In the genomic region with DNA sequence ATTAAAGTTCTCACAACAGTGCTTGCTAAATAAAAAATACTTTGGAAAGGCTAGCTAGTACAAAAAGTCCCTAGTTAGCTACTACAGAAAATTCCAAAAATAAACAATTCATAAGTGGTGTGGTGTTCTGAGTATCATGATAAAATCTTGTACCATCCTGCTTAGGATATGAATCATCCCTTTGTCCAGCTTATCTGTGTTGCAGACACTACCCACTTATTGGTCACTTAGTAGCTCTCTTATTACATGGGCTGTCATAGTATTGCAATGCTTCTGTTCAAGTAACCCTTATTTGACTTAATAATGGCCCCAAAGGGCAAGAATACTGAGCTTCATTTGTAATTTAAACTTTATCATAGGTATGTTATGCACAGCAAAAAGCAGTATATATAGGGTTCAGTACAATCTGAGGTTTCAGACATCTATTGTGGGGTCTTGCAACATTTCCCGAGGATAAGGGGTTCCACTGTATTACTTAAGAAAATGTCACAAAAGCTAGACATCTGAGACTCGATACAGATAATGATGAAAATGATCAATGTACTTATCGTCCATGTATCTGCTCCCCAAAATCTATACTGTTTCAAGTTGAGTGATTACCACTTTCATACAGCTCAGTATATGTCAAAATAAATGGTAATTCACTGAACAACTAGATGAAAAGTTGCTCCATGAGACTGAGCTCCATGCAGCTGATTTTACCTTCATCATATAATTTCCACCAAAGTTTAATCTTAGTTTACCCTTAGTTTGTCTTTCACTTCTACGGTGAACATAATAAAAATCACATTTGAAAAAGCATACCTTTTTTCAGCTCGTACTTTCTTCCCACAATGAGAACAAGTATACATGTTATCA, we compare ENCODE assay signal across 11 cellular contexts.
DNase-seq lines count a peak whose midpoint lies in the region; ATAC-seq, FAIRE-seq and TF ChIP-seq lines count a peak whose summit lies in the region.
"Had no signal": no experiment of that assay in that cellular context is flagged by ENCODE, and none has a peak within 500 bp of the region (broad histone marks: within the 10 kb centered on the region; RNA-seq: fewer than 3 reads in every experiment).

No MANE protein-coding gene starts in this region.

- FAIRE-seq in HTR-8/SVneo (lab: Jason Lieb, UNC) (peak; percentile 89), HepG2 (lab: Jason Lieb, UNC) (no peak)

- H3K27me3 ChIP-seq in mammary epithelial cell (ENCODE audit: insufficient read depth, low read length), result no peaks in the 10 kb centered on the region
- H3K27me3 ChIP-seq in HepG2 (ENCODE audit: control insufficient read depth in 1 of 2, insufficient read depth in 2 of 2, low read length in 2 of 2), result no peaks in the 10 kb centered on the region
- no peaks in the 10 kb centered on the region for H3K27me3 ChIP-seq in spleen (replicated peaks in 1 of 7)

- no peak overlapping the region for H3K4me3 Mint-ChIP-seq in activated CD4-positive, alpha-beta T cell treated with anti-CD3 and anti-CD28 coated beads, Interleukin-2, amount 10 ng/mL, durations not matched to agents 7 days and 5 days

- CTCF ChIA-PET in mammary epithelial cell (lab: Charles Lee; ENCODE audit: low non-redundant PET), result no interaction called here
- CTCF ChIA-PET in HepG2 (lab: Yijun Ruan, JAX; ENCODE audit: low intra/inter-chr PET ratio, low total read pairs), result no interaction called here
- CTCF ChIA-PET in activated CD4-positive, alpha-beta T cell treated with anti-CD3 and anti-CD28 coated beads, Interleukin-2, amount 10 ng/mL, durations not matched to agents 7 days and 5 days (lab: Charles Lee), result interaction anchor here (0.6 to 1.1 kb wide), 6 partner anchors 9 to 609 kb away, joined by 3 to 7 read pairs (median 4); no protein-coding TSS in a partner anchor

- H3K4me3 ChIP-seq in mammary epithelial cell (replicated peaks in 1 of 3; ENCODE audit: insufficient read depth in 1 of 3, low read depth in 2 of 3, low read length in 3 of 3), result peak overlapping the region in 1 of 3 experiments; percentile 24
- no peak overlapping the region for H3K4me3 ChIP-seq in HepG2 (replicated peaks in 1 of 3; ENCODE audit: insufficient read depth in 1 of 3, low read depth in 2 of 3, low read length in 3 of 3)
- no peak overlapping the region for H3K4me3 ChIP-seq in spleen

- H3K36me3 ChIP-seq in mammary epithelial cell (ENCODE audit: insufficient read depth, low read length) (peaks cover 8% of the 10 kb centered on the region), HepG2 (replicated peaks in 1 of 2; ENCODE audit: control insufficient read depth in 1 of 2, insufficient read depth in 2 of 2, low read length in 2 of 2) (peaks cover 2 to 46% of the 10 kb centered on the region in 2 experiments), spleen (peaks cover 2 to 97% (median 51%) of the 10 kb centered on the region in 6 donors)

- TF ChIP-seq EP300 in HepG2 (IDR thresholded peaks at IDR 0.05; ENCODE audit: low read depth in 2 of 2, low read length in 2 of 2) (no peak), HepG2 (CRISPR knock-in tag; IDR thresholded peaks at IDR 0.05; ENCODE audit: borderline replicate concordance) (no peak)

- dilution Hi-C loops in mammary epithelial cell (cut with HindIII; ENCODE audit: low sequenced_read_pairs), result no loop called here

- no peak overlapping the region for H3K27ac Mint-ChIP-seq in activated CD4-positive, alpha-beta T cell treated with anti-CD3 and anti-CD28 coated beads, Interleukin-2, amount 10 ng/mL, durations not matched to agents 7 days and 5 days

- H4K20me1 ChIP-seq in mammary epithelial cell (ENCODE audit: insufficient read depth, low read length) (no peaks in the 10 kb centered on the region), HepG2 (ENCODE audit: insufficient read depth, low read length) (no peaks in the 10 kb centered on the region)

- in situ Hi-C loops in mammary epithelial cell (cut with MboI; ENCODE audit: low sequenced_read_pairs in 2 of 2) (no loop called here), HepG2 (cut with HindIII; ENCODE audit: extremely low pct_ligation_motif_present, low pct_unique_long_range_greater_than_20kb) (no loop called here)

- peaks cover 17% of the 10 kb centered on the region for H3K4me1 ChIP-seq in mammary epithelial cell (ENCODE audit: insufficient read depth, low read length)
- peaks cover 7% of the 10 kb centered on the region; the same call in 1 of the 2 replicates for H3K4me1 ChIP-seq in HepG2 (ENCODE audit: insufficient read depth, low read length)
- no peaks in the 10 kb centered on the region for H3K4me1 ChIP-seq in spleen

- POLR2A ChIA-PET in HepG2 (lab: Yijun Ruan, JAX), result no interaction called here
- POLR2A ChIA-PET in activated CD4-positive, alpha-beta T cell treated with anti-CD3 and anti-CD28 coated beads, Interleukin-2, amount 10 ng/mL, durations not matched to agents 7 days and 5 days (lab: Charles Lee), result no interaction called here

- H3K27ac ChIP-seq in mammary epithelial cell (ENCODE audit: insufficient read depth, low read depth, low read length) (peak overlapping the region; percentile 95), HepG2 (ENCODE audit: extremely low read length, insufficient read depth, low read length) (no peak overlapping the region), spleen (no peak overlapping the region)

- TF ChIP-seq POLR2A in HepG2 (IDR thresholded peaks at IDR 0.05; ENCODE audit: insufficient read depth in 1 of 2, low read depth in 2 of 2, low read length in 2 of 2) (no peak), spleen (IDR thresholded peaks at IDR 0.05) (no peak)

- BruUV-seq in mammary epithelial cell (replicated peaks; lab: Mats Ljungman, UMichigan) (no TSS peak), HepG2 (replicated peaks; lab: Mats Ljungman, UMichigan) (TSS peak; percentile 9)

- peak overlapping the region; percentile 36 for H2AFZ ChIP-seq in mammary epithelial cell (ENCODE audit: low read depth, low read length)
- no peak overlapping the region for H2AFZ ChIP-seq in HepG2 (ENCODE audit: low read length)

- ATAC-seq in HepG2, result peak; percentile 51; the same call in 1 of the 3 replicates
- ATAC-seq in GM18861 (IDR thresholded peaks at IDR 0.05; ENCODE audit: unreplicated experiment), result no peak

- H3K4me1 Mint-ChIP-seq in activated CD4-positive, alpha-beta T cell treated with anti-CD3 and anti-CD28 coated beads, Interleukin-2, amount 10 ng/mL, durations not matched to agents 7 days and 5 days, result no peaks in the 10 kb centered on the region

- no peak for TF ChIP-seq RAD21 in HepG2 (CRISPR knock-in tag; IDR thresholded peaks at IDR 0.05)

- H3K9ac ChIP-seq in mammary epithelial cell (ENCODE audit: insufficient read depth, low read length), result peak overlapping the region; percentile 37
- no peak overlapping the region for H3K9ac ChIP-seq in HepG2 (ENCODE audit: insufficient read depth, low read depth, low read length)

- H3K36me3 Mint-ChIP-seq in activated CD4-positive, alpha-beta T cell treated with anti-CD3 and anti-CD28 coated beads, Interleukin-2, amount 10 ng/mL, durations not matched to agents 7 days and 5 days (ENCODE audit: low read depth), result peaks cover 47% of the 10 kb centered on the region

- peak overlapping the region; percentile 86 for H3K4me2 ChIP-seq in mammary epithelial cell (ENCODE audit: insufficient read depth, low read depth, low read length)
- no peak overlapping the region for H3K4me2 ChIP-seq in HepG2 (ENCODE audit: low read depth, low read length)

- DNase-seq in AG20443 (ENCODE audit: low spot score) (peak; percentile 44), HTR-8/SVneo (ENCODE audit: insufficient read length, low spot score) (peak; percentile 61), mammary epithelial cell (peak; percentile 88), HepG2 (ENCODE audit: low spot score) (peak; percentile 64), spleen (no peak), HuH-7 (ENCODE audit: low spot score) (no peak)
- DNase-seq in activated CD4-positive, alpha-beta T cell treated with anti-CD3 and anti-CD28 coated beads, Interleukin-2, amount 10 ng/mL, durations not matched to agents 7 days and 5 days, result no peak
- DNase-seq: activated effector memory CD4-positive, alpha-beta T cell treated with anti-CD3 and anti-CD28 coated beads, Interleukin-2, amount 50 U/mL, for 16 hours; DMS153; GOT3 had no signal

- no peak for TF ChIP-seq CTCF in mammary epithelial cell (conservative IDR thresholded peaks at IDR 0.05 in 1 of 2, IDR thresholded peaks at IDR 0.05 in 1 of 2; ENCODE audit: extremely low read depth in 1 of 2, insufficient read depth in 1 of 2, low read depth in 1 of 2, low read length in 2 of 2)
- TF ChIP-seq CTCF in HepG2 (CRISPR knock-in tag; IDR thresholded peaks at IDR 0.05), result no peak
- TF ChIP-seq CTCF in spleen (IDR thresholded peaks at IDR 0.05 in 8 of 11, conservative IDR thresholded peaks at IDR 0.05 in 3 of 11), result no peak

- intact Hi-C loops in mammary epithelial cell (cut with micrococcal nuclease), result no loop called here
- intact Hi-C loops in HepG2 (cut with micrococcal nuclease; ENCODE audit: unreplicated experiment), result no loop called here
- intact Hi-C loops in spleen (cut with DNase I; ENCODE audit: low total_unique reads), result no loop called here

- 97% methylated on average over 5 of the region's 5 CpGs for WGBS in mammary epithelial cell (ENCODE audit: low coverage, missing lambda C conversion rate)
- 96% methylated on average over 5 of the region's 5 CpGs for WGBS in HepG2 (ENCODE audit: low lambda C conversion rate)
- WGBS in spleen, 5 donors, result 82 to 96% (median 92%) methylated on average over 5 of the region's 5 CpGs

- H3K9me3 ChIP-seq in mammary epithelial cell (replicated peaks; ENCODE audit: insufficient read depth, low read length) (no peaks in the 10 kb centered on the region), HepG2 (ENCODE audit: low read length) (no peaks in the 10 kb centered on the region), spleen (no peaks in the 10 kb centered on the region)

- H3K79me2 ChIP-seq in mammary epithelial cell (ENCODE audit: insufficient read depth, low read length), result peaks cover 2% of the 10 kb centered on the region
- no peaks in the 10 kb centered on the region for H3K79me2 ChIP-seq in HepG2 (ENCODE audit: insufficient read depth, low read length)

- H3K9me3 Mint-ChIP-seq in activated CD4-positive, alpha-beta T cell treated with anti-CD3 and anti-CD28 coated beads, Interleukin-2, amount 10 ng/mL, durations not matched to agents 7 days and 5 days, result no peaks in the 10 kb centered on the region

- H3K27me3 Mint-ChIP-seq in activated CD4-positive, alpha-beta T cell treated with anti-CD3 and anti-CD28 coated beads, Interleukin-2, amount 10 ng/mL, durations not matched to agents 7 days and 5 days, result no peaks in the 10 kb centered on the region

TF ChIP-seq in HepG2, 621 proteins besides CTCF, POLR2A, EP300 and RAD21 (continues in another document):
- TF ChIP-seq ESRRA (CRISPR knock-in tag; IDR thresholded peaks at IDR 0.05; ENCODE audit: low read depth), result no peak
- no peak for TF ChIP-seq ZNF33B (CRISPR knock-in tag; IDR thresholded peaks at IDR 0.05)
- TF ChIP-seq ZNF660 (CRISPR knock-in tag; IDR thresholded peaks at IDR 0.05; ENCODE audit: borderline replicate concordance, low read depth), result no peak
- no peak for TF ChIP-seq KAT7 (CRISPR knock-in tag; IDR thresholded peaks at IDR 0.05; ENCODE audit: borderline replicate concordance)
- no peak for TF ChIP-seq ZNF12 (CRISPR knock-in tag; IDR thresholded peaks at IDR 0.05)

Comparison
In these comparisons a context has a peak if more than half of its experiments do, and no peak if none do; other contexts are left out.
1. DNase-seq: peak in AG20443 (single experiment), HTR-8/SVneo (single experiment), mammary epithelial cell (single experiment) and HepG2 (single experiment); none in spleen (single experiment), activated CD4-positive, alpha-beta T cell treated with anti-CD3 and anti-CD28 coated beads, Interleukin-2, amount 10 ng/mL, durations not matched to agents 7 days and 5 days (single experiment) and HuH-7 (single experiment).